In the genomic region with DNA sequence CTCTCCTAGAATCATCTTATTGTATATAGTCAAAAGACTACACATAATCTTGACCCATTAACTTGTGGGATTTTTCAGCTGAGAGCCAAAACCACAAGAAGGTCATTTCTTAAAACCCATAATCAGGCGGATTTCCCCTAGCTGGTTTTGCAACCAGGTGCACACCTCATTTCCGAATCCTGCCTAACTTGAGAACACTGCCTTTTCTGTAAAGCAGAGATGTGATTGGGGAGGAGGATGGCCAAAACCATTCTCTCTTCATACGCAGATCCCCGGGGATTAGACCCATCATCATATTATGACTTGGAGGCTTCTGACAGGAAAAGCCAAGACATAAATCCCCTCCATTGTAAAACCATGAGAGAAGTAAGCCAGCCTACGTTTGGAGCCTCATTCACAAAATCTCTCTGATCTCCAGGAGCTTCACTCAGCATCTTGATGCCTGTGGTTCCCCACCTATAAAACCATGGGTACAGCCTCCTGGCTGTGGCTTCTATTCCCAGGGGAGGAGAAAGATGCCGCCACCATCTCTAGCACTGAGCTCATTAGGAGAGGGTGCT, we compare ENCODE assay signal across 13 cellular contexts.
DNase-seq lines count a peak whose midpoint lies in the region; ATAC-seq and TF ChIP-seq lines count a peak whose summit lies in the region.
"Had no signal": no experiment of that assay in that cellular context is flagged by ENCODE, and none has a peak within 500 bp of the region (broad histone marks: within the 10 kb centered on the region; RNA-seq: fewer than 3 reads in every experiment).

No MANE protein-coding gene starts in this region.

- no peaks in the 10 kb centered on the region for H3K9me3 ChIP-seq in osteoblast (ENCODE audit: low read depth, low read length)
- H3K9me3 ChIP-seq in gastrocnemius medialis: no peaks in the 10 kb centered on the region

- H3K4me1 ChIP-seq in osteoblast (ENCODE audit: insufficient read depth, low read length) (peaks cover 17% of the 10 kb centered on the region), gastrocnemius medialis (no peaks in the 10 kb centered on the region)

- no peak overlapping the region for H2AFZ ChIP-seq in osteoblast (ENCODE audit: low read length)

- no peaks in the 10 kb centered on the region for H4K20me1 ChIP-seq in osteoblast (ENCODE audit: insufficient read depth, low read length)

- no peaks in the 10 kb centered on the region for H3K27me3 ChIP-seq in osteoblast (ENCODE audit: insufficient read depth, low read length)
- no peaks in the 10 kb centered on the region for H3K27me3 ChIP-seq in gastrocnemius medialis

- no peak overlapping the region for H3K27ac ChIP-seq in coronary artery
- no peak overlapping the region for H3K27ac ChIP-seq in osteoblast (ENCODE audit: low read depth, low read length)
- H3K27ac ChIP-seq in gastrocnemius medialis: no peak overlapping the region

- TF ChIP-seq CTCF in fibroblast of villous mesenchyme (IDR thresholded peaks at IDR 0.05; ENCODE audit: insufficient read depth, low read depth, low read length) (no peak), coronary artery (IDR thresholded peaks at IDR 0.05) (no peak), osteoblast (IDR thresholded peaks at IDR 0.05; ENCODE audit: extremely low read depth, low read depth, low read length) (no peak), gastrocnemius medialis (IDR thresholded peaks at IDR 0.05 in 4 of 5, conservative IDR thresholded peaks at IDR 0.05 in 1 of 5) (no peak)

- in situ Hi-C loops in gastrocnemius medialis (cut with MboI; ENCODE audit: low sequenced_read_pairs in 4 of 4): no loop called here

- no peak overlapping the region for H3K4me2 ChIP-seq in osteoblast (ENCODE audit: insufficient read depth, low read length)

- H3K4me3 ChIP-seq in fibroblast of villous mesenchyme (ENCODE audit: low read depth, low read length) (no peak overlapping the region), coronary artery (no peak overlapping the region), osteoblast (ENCODE audit: insufficient read depth, low read length) (no peak overlapping the region), gastrocnemius medialis (no peak overlapping the region)

- no peaks in the 10 kb centered on the region for H3K79me2 ChIP-seq in osteoblast (ENCODE audit: insufficient read depth, low read length)

- intact Hi-C loops in gastrocnemius medialis (cut with DNase I; ENCODE audit: low total_unique reads): no loop called here

- no peaks in the 10 kb centered on the region for H3K36me3 ChIP-seq in osteoblast (ENCODE audit: insufficient read depth, low read length)
- H3K36me3 ChIP-seq in gastrocnemius medialis: no peaks in the 10 kb centered on the region

- ATAC-seq in GM18909 (IDR thresholded peaks at IDR 0.05; ENCODE audit: poor library complexity, unreplicated experiment) (peak; percentile 96), GM21723 (IDR thresholded peaks at IDR 0.05; ENCODE audit: unreplicated experiment) (peak; percentile 85), HG03175 (IDR thresholded peaks at IDR 0.05; ENCODE audit: unreplicated experiment) (peak; percentile 90), gastrocnemius medialis (no peak)

- TF ChIP-seq POLR2A in gastrocnemius medialis (IDR thresholded peaks at IDR 0.05): no peak

- DNase-seq in fibroblast of villous mesenchyme (ENCODE audit: low read depth) (peak; percentile 95), coronary artery (ENCODE audit: low spot score) (no peak), osteoblast (ENCODE audit: insufficient read length, low spot score, missing footprints) (no peak), superior temporal gyrus (ENCODE audit: extremely low spot score) (no peak), gastrocnemius medialis (no peak)
- DNase-seq: activated CD4-positive, alpha-beta T cell treated with anti-CD3 and anti-CD28 coated beads, Interleukin-2, amount 50 U/mL, for 4 hours; amygdala; immature natural killer cell; stimulated activated CD4-positive, alpha-beta T cell treated with anti-CD3 and anti-CD28 coated beads, Interleukin-1b, Interleukin-23, amount 100 ng/mL, for 48 hours; substantia nigra had no signal

Comparison
In these comparisons a context has a peak if more than half of its experiments do, and no peak if none do; other contexts are left out.
1. ATAC-seq: peak in GM18909 (single experiment), GM21723 (single experiment) and HG03175 (single experiment); none in gastrocnemius medialis (0 of 2).